In the genomic region with DNA sequence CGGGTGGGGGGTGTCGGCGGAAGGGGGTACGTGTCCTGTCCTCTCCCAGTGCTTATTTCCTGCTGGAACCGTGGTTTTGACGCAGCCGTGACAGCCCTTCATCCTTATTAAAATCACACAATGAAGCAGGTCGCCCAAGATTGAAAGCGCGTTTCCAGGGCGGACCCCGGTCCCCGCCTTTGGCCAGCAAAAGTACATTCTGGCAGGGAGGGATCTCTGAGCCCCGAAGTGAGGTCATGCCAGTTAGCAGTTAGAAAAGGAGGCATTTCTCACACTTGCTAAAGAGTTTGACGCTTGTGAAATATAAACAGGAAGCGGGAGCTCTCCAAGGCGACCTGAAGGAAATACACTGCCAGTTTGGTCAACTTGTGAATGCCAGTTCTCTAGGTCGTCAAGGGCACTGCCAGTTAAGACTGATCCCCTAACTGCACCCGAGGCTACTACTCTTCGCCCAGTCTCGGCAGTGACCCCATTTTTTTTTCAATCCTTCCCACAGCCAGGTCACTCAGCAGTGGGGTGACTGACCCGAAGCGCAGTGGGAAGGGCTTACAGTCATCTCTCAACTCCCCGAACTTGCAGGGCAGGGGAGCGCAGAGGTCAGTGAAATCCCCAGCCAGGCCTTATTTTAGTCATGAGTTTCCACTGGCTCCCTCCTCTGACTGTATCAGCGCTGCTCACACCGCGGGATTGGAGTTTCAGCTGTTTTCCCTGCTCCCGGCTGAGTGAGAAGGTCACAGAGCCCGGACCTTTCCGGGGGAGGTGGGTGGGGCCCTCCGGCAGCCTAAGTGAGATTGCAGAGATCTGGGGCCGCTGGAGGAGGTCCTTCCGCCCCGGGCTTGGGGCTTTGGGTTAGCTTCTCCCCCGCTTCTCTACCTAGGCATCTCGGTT, we compare ENCODE assay signal across 8 cellular contexts. TPM values are rescaled to one million over a fixed set of nuclear protein-coding genes. Genes with fewer than 3 reads are reported as not detected.
DNase-seq lines count a peak whose midpoint lies in the region; ATAC-seq and TF ChIP-seq lines count a peak whose summit lies in the region.

No MANE protein-coding gene starts in this region.

- DNase-seq in BE2C (peak; percentile 49), SKM-1 treated with dmso at 0.1 percent for 144 hours (lab: John Stamatoyannopoulos, UW; ENCODE audit: unreplicated experiment) (peak; percentile 92), anterior cingulate cortex (lab: John Stamatoyannopoulos, UW) (peak in 31 of 58 donors; percentile 24 to 73 (median 48)), hepatic stellate cell (ENCODE audit: low spot score) (peak; percentile 73), renal cortical epithelial cell (ENCODE audit: low read depth) (peak; percentile 98), HEK293T (ENCODE audit: extremely low spot score) (no peak)

- H3K4me3 ChIP-seq in BE2C (ENCODE audit: low read depth, low read length), result peak overlapping the region; percentile 64

- peak; percentile 26 for ATAC-seq in GM19372 (IDR thresholded peaks at IDR 0.05; ENCODE audit: low read depth, unreplicated experiment)
- ATAC-seq in HG03442 (IDR thresholded peaks at IDR 0.05; ENCODE audit: unreplicated experiment), result peak; percentile 39

- no peaks in the 10 kb centered on the region for H3K4me1 ChIP-seq in BE2C

- POLR2A ChIA-PET in HEK293T (lab: Yijun Ruan, JAX), result interaction anchor here (0.6 to 12.2 kb wide), 11 partner anchors 9 to 265 kb away, joined by 3 to 159 read pairs (median 3); no protein-coding TSS in a partner anchor

- no peaks in the 10 kb centered on the region for H3K27me3 ChIP-seq in BE2C

- no peaks in the 10 kb centered on the region for H3K9me3 ChIP-seq in BE2C

- CTCF ChIA-PET in HEK293T (lab: Yijun Ruan, JAX), result interaction anchor here (0.6 to 3.6 kb wide), 14 partner anchors 14 to 626 kb away, joined by 3 to 23 read pairs (median 4); no protein-coding TSS in a partner anchor

- no peaks in the 10 kb centered on the region for H3K36me3 ChIP-seq in BE2C

- TF ChIP-seq CTCF in BE2C (IDR thresholded peaks at IDR 0.05; ENCODE audit: low read depth, low read length), result no peak

TF ChIP-seq in HEK293T, 16 proteins besides CTCF, POLR2A, EP300 and RAD21:
- no peak for TF ChIP-seq HDGF (IDR thresholded peaks at IDR 0.05; ENCODE audit: borderline replicate concordance)
- no peak for TF ChIP-seq FOXK2 (IDR thresholded peaks at IDR 0.05)
- no peak for TF ChIP-seq CTBP1 (IDR thresholded peaks at IDR 0.05; ENCODE audit: borderline replicate concordance)
- no peak for TF ChIP-seq SUZ12 (IDR thresholded peaks at IDR 0.05)
- TF ChIP-seq SP1 (IDR thresholded peaks at IDR 0.05), result no peak
- TF ChIP-seq, protein P1, sequence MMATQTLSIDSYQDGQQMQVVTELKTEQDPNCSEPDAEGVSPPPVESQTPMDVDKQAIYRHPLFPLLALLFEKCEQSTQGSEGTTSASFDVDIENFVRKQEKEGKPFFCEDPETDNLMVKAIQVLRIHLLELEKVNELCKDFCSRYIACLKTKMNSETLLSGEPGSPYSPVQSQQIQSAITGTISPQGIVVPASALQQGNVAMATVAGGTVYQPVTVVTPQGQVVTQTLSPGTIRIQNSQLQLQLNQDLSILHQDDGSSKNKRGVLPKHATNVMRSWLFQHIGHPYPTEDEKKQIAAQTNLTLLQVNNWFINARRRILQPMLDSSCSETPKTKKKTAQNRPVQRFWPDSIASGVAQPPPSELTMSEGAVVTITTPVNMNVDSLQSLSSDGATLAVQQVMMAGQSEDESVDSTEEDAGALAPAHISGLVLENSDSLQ (IDR thresholded peaks at IDR 0.05), result no peak
- no peak for TF ChIP-seq FOXA1 (IDR thresholded peaks at IDR 0.05)
- no peak for TF ChIP-seq TARDBP (IDR thresholded peaks at IDR 0.05)
- TF ChIP-seq FOXM1 (IDR thresholded peaks at IDR 0.05; ENCODE audit: borderline replicate concordance), result no peak
- TF ChIP-seq BHLHE40 (IDR thresholded peaks at IDR 0.05; ENCODE audit: borderline replicate concordance), result no peak
- no peak for TF ChIP-seq ELF4 (IDR thresholded peaks at IDR 0.05)
- TF ChIP-seq LEF1 (IDR thresholded peaks at IDR 0.05; ENCODE audit: borderline replicate concordance), result no peak
- TF ChIP-seq ZNF384 (IDR thresholded peaks at IDR 0.05), result no peak
- no peak for TF ChIP-seq L3MBTL2 (conservative IDR thresholded peaks at IDR 0.05)
- no peak for TF ChIP-seq NFRKB (IDR thresholded peaks at IDR 0.05)
- TF ChIP-seq ARNT (IDR thresholded peaks at IDR 0.05), result no peak

RNA-seq across cellular contexts. Expression of gene BHLHE40, which starts 2.0 kb away (rescaled TPM):
- polyA plus RNA-seq in BE2C (2012; ENCODE audit: insufficient read depth, insufficient read length, low read depth), result 21.8 TPM
- 35.9 and 75.4 TPM in 2 replicates for total RNA-seq in renal cortical epithelial cell
